Comparison of ENCODE assay signal across 21 cellular contexts in genomic region chr5:89948977-89949376, GRCh38.
DNase-seq lines count a peak whose midpoint lies in the region; ATAC-seq, FAIRE-seq and TF ChIP-seq lines count a peak whose summit lies in the region.
"Had no signal": no experiment of that assay in that cellular context is flagged by ENCODE, and none has a peak within 500 bp of the region (broad histone marks: within the 10 kb centered on the region; RNA-seq: fewer than 3 reads in every experiment).

No MANE protein-coding gene starts in this region.

- no peak for FAIRE-seq in GM12878 (lab: Jason Lieb, UNC)

- H3K4me2 ChIP-seq in GM12878 (ENCODE audit: control insufficient read depth, insufficient read depth) = no peak overlapping the region
- H3K4me2 ChIP-seq: KMS-11, PC-9 had no signal

- H3K27ac ChIP-seq in GM12878 (ENCODE audit: control insufficient read depth, insufficient read depth) = no peak overlapping the region
- H3K27ac ChIP-seq: KMS-11, PC-9, SJSA1 had no signal

- POLR2A ChIA-PET in GM12878 (lab: Charles Lee) = no interaction called here

- SMC1A ChIA-PET in GM12878 (lab: Charles Lee; ENCODE audit: uncharacterized antibody, unreplicated experiment) = interaction anchor here (0.6 kb wide), 1 partner anchor 19 kb away, joined by 3 read pairs; no protein-coding TSS in a partner anchor

- intact Hi-C loops in GM12878 (cut with micrococcal nuclease; ENCODE audit: unreplicated experiment) = no loop called here

- RAD21 ChIA-PET in GM12878 (lab: Charles Lee; ENCODE audit: unreplicated experiment) = no interaction called here

- TF ChIP-seq RAD21 in GM12878 (IDR thresholded peaks at IDR 0.05; ENCODE audit: insufficient read depth, low read depth, low read length) = no peak

- no peak for TF ChIP-seq EP300 in GM12878 (IDR thresholded peaks at IDR 0.05; ENCODE audit: borderline replicate concordance in 1 of 2, control insufficient read depth in 1 of 2, low read depth in 2 of 2, low read length in 2 of 2)

- 9% methylated on average over 1 of the region's 1 CpG for WGBS in GM12878 (ENCODE audit: insufficient coverage, insufficient replicate concordance, low lambda C conversion rate, missing lambda C conversion rate)

- H4K20me1 ChIP-seq in GM12878 (ENCODE audit: control insufficient read depth, insufficient read depth) = no peaks in the 10 kb centered on the region

- no peak for TF ChIP-seq CTCF in GM12864 (IDR thresholded peaks at IDR 0.05; ENCODE audit: low read depth, low read length, missing control alignments)
- TF ChIP-seq CTCF in GM12878 (IDR thresholded peaks at IDR 0.05 in 2 of 3, conservative IDR thresholded peaks at IDR 0.05 in 1 of 3; ENCODE audit: control insufficient read depth in 2 of 3, extremely low read depth in 1 of 3, insufficient read depth in 1 of 3, low read depth in 3 of 3, low read length in 3 of 3) = no peak

- no peaks in the 10 kb centered on the region for H3K79me2 ChIP-seq in GM12878 (ENCODE audit: control insufficient read depth, insufficient read depth, low read length)

- no peaks in the 10 kb centered on the region; the same call in 2 of the 3 replicates for H3K9me3 ChIP-seq in GM12878 (replicated peaks; ENCODE audit: control insufficient read depth, insufficient read depth, low read length)
- no peaks in the 10 kb centered on the region for H3K9me3 ChIP-seq in HAP-1
- H3K9me3 ChIP-seq: SJSA1 had no signal

- H3K36me3 ChIP-seq in GM12878 (ENCODE audit: control insufficient read depth in 2 of 2, insufficient read depth in 2 of 2, low read length in 1 of 2) (no peaks in the 10 kb centered on the region), HAP-1 (replicated peaks) (no peaks in the 10 kb centered on the region)
- H3K36me3 ChIP-seq: SJSA1 had no signal

- CTCF ChIA-PET in GM12878 (lab: Yijun Ruan, JAX) = interaction anchor here (1.0 kb wide), 1 partner anchor 46 kb away, joined by 3 read pairs; no protein-coding TSS in a partner anchor

- H3K9ac ChIP-seq in GM12878 (ENCODE audit: control insufficient read depth, insufficient read depth, low read length) = no peak overlapping the region
- H3K9ac ChIP-seq: KMS-11 had no signal

- no peaks in the 10 kb centered on the region for H3K27me3 ChIP-seq in GM12878 (replicated peaks in 1 of 2; ENCODE audit: control insufficient read depth in 2 of 2, insufficient read depth in 2 of 2, low read length in 1 of 2)
- H3K27me3 ChIP-seq in HAP-1 (ENCODE audit: low read depth) = no peaks in the 10 kb centered on the region
- H3K27me3 ChIP-seq: SJSA1 had no signal

- no peaks in the 10 kb centered on the region for H3K36me3 Mint-ChIP-seq in activated naive CD4-positive, alpha-beta T cell treated with anti-CD3 and anti-CD28 coated beads, Interleukin-2, amount 50 U/mL, for 72 hours
- H3K36me3 Mint-ChIP-seq: CD4-positive, alpha-beta memory T cell had no signal

- H3K4me3 ChIP-seq in GM12864 (ENCODE audit: low read depth, low read length) (no peak overlapping the region), GM12878 (no peak overlapping the region), HAP-1 (no peak overlapping the region)
- H3K4me3 ChIP-seq: PC-9, SJSA1 had no signal

- peak; percentile 12 for DNase-seq in GM12864 (ENCODE audit: low read depth)
- DNase-seq in GM12878 (ENCODE audit: low read depth, low spot score) = no peak
- no peak for DNase-seq in activated naive CD4-positive, alpha-beta T cell treated with anti-CD3 and anti-CD28 coated beads, Interleukin-2, amount 50 U/mL, for 72 hours (ENCODE audit: low spot score in 2 of 2)
- no peak for DNase-seq in HAP-1 (ENCODE audit: low spot score in 2 of 2)
- DNase-seq: 8988T; Calu3; CD4-positive, alpha-beta memory T cell; DMS79 treated with DMSO at 0.1 percent for 48 hours; H7; NCI-H1092; NCI-H146; NCI-H2081; NCI-H774; PC-9; SW 1271 had no signal

- H2AFZ ChIP-seq in GM12878 (ENCODE audit: control insufficient read depth, low read depth, low read length) = no peak overlapping the region
- H2AFZ ChIP-seq: PC-9 had no signal

- TF ChIP-seq POLR2A in GM12878 (IDR thresholded peaks at IDR 0.05; ENCODE audit: low read depth, low read length) = no peak

- in situ Hi-C loops in GM12878 (cut with MboI) (no loop called here), HAP-1 (cut with MboI; ENCODE audit: low sequenced_read_pairs) (no loop called here)

- peaks cover 5 to 19% of the 10 kb centered on the region in 2 donors for H3K9me3 Mint-ChIP-seq in activated naive CD4-positive, alpha-beta T cell treated with anti-CD3 and anti-CD28 coated beads, Interleukin-2, amount 50 U/mL, for 72 hours

- no TSS peak for BruUV-seq in GM12878 (replicated peaks; lab: Mats Ljungman, UMichigan)

- ATAC-seq in GM21390 (IDR thresholded peaks at IDR 0.05; ENCODE audit: unreplicated experiment) (peak; percentile 72), HG02938 (IDR thresholded peaks at IDR 0.05; ENCODE audit: unreplicated experiment) (peak; percentile 78), GM12878 (peak; percentile 54), GM21786 (IDR thresholded peaks at IDR 0.05; ENCODE audit: unreplicated experiment) (no peak)
- no peak for ATAC-seq in activated naive CD4-positive, alpha-beta T cell treated with anti-CD3 and anti-CD28 coated beads, Interleukin-2, amount 50 U/mL, for 72 hours
- no peak for ATAC-seq in activated CD4-positive, CD25-positive, alpha-beta regulatory T cell treated with anti-CD3 and anti-CD28 coated beads, Interleukin-2, amount 50 U/mL, for 24 hours

- H3K27ac Mint-ChIP-seq in activated naive CD4-positive, alpha-beta T cell treated with anti-CD3 and anti-CD28 coated beads, Interleukin-2, amount 50 U/mL, for 72 hours = no peak overlapping the region
- H3K27ac Mint-ChIP-seq: CD4-positive, alpha-beta memory T cell had no signal

- H3K4me1 ChIP-seq in GM12878 (ENCODE audit: control insufficient read depth, insufficient read depth, low read length) (no peaks in the 10 kb centered on the region), HAP-1 (no peaks in the 10 kb centered on the region)
- H3K4me1 ChIP-seq: SJSA1 had no signal

TF ChIP-seq in GM12878, 131 proteins besides CTCF, POLR2A, EP300 and RAD21:
- 0 out of 2 replicates have a peak, but pooled peaks have one; percentile 36 for TF ChIP-seq BCL11A (IDR thresholded peaks at IDR 0.05; ENCODE audit: low read depth, low read length)
- TF ChIP-seq SKIL (IDR thresholded peaks at IDR 0.05; ENCODE audit: low read depth, poor library complexity, severe bottlenecking) = no peak
- peak; percentile 75; the same call in 1 of the 2 replicates for TF ChIP-seq SPI1 (IDR thresholded peaks at IDR 0.05; ENCODE audit: borderline replicate concordance, insufficient read depth, low read depth, low read length)
- TF ChIP-seq CHD4 (IDR thresholded peaks at IDR 0.05) = no peak
- TF ChIP-seq JUNB (IDR thresholded peaks at IDR 0.05) = 0 out of 2 replicates have a peak, but pooled peaks have one; percentile 19
- TF ChIP-seq RUNX3 (IDR thresholded peaks at IDR 0.05; ENCODE audit: low read length) = peak; percentile 14; the same call in 1 of the 2 replicates
TF ChIP-seq in GM12878: peak in this region for 4.

Comparison
In these comparisons a context has a peak if more than half of its experiments do, and no peak if none do; other contexts are left out.
1. ATAC-seq: peak in GM21390 (single experiment), HG02938 (single experiment) and GM12878 (single experiment); none in activated naive CD4-positive, alpha-beta T cell treated with anti-CD3 and anti-CD28 coated beads, Interleukin-2, amount 50 U/mL, for 72 hours (0 of 2), activated CD4-positive, CD25-positive, alpha-beta regulatory T cell treated with anti-CD3 and anti-CD28 coated beads, Interleukin-2, amount 50 U/mL, for 24 hours (0 of 2) and GM21786 (single experiment).